In the genomic region with DNA sequence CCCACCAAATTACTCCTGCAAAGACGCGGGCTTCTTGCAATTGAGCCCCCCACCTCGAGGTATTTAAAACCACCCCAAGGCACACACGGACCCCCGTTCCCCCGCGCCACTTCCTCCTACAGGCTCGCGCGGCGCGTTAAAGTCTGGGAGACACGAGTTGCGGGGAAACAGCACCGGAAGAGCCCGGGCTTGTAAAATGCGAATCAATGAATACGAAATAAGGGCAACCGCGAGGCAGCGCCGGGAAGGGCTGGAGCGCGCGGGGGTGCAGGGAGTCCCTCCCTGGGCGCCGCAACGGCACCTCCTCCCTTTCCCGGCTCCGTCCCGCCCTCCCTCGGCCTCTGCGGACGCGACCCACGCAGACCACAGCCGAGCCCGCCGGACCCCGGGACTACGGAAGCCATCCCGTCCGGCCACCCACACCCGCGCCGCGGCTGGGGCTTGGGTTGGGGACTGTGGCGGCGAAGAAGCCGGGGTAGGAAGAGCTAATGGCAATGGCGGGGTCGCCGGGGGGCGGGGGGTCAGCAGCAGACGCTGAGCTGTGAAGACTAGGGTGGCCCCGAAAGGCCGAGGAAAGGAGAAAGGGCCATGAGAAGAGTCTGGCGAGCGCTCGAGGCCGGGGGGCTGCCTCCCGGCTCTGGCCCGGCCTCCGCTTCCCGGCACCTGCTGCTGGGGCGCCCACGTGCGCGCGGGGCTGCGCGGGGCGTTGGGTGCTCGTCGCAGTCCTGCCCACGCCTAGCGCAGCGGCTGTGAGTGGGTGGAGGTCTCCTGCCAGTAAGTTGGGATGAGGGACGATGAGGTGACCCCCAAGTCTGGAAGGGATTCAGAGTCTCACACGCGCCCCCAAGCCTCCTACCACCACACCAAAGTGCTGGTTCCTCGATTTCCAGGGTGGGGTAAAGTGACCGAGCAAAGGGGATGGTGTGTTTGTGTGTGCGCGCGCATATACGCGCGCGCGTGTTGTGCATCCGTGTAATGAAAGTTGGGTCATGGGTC, we compare ENCODE assay signal across 1 cellular context.
TF ChIP-seq lines count a peak whose summit lies in the region.

No MANE protein-coding gene starts in this region.

TF ChIP-seq in H1, 55 proteins besides CTCF, POLR2A, EP300 and RAD21:
- TF ChIP-seq BACH1 (IDR thresholded peaks at IDR 0.05; ENCODE audit: low read length), result peak; percentile 5; the same call in 1 of the 2 replicates
- TF ChIP-seq, protein P1, sequence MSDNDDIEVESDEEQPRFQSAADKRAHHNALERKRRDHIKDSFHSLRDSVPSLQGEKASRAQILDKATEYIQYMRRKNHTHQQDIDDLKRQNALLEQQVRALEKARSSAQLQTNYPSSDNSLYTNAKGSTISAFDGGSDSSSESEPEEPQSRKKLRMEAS (IDR thresholded peaks at IDR 0.05), result peak; percentile 37
- peak; percentile 62 for TF ChIP-seq EZH2 (IDR thresholded peaks at IDR 0.05; ENCODE audit: low read depth, low read length, severe bottlenecking)
- TF ChIP-seq JUN (IDR thresholded peaks at IDR 0.05; ENCODE audit: low read depth, low read length), result no peak
- TF ChIP-seq CEBPB (IDR thresholded peaks at IDR 0.05; ENCODE audit: low read depth, low read length), result no peak
- TF ChIP-seq PHF8 (conservative IDR thresholded peaks at IDR 0.05; ENCODE audit: low read depth, low read length), result 0 out of 2 replicates have a peak, but pooled peaks have one; percentile 18
- no peak for TF ChIP-seq GABPA (IDR thresholded peaks at IDR 0.05; ENCODE audit: borderline replicate concordance, insufficient read depth, low read length)
- no peak for TF ChIP-seq NANOG (IDR thresholded peaks at IDR 0.05; ENCODE audit: insufficient read depth, low read depth, low read length, poor library complexity, severe bottlenecking)
- no peak for TF ChIP-seq MAFK (IDR thresholded peaks at IDR 0.05; ENCODE audit: low read depth, low read length)
- no peak for TF ChIP-seq RFX5 (IDR thresholded peaks at IDR 0.05; ENCODE audit: borderline replicate concordance, low read depth, low read length)
- 0 out of 2 replicates have a peak, but pooled peaks have one; percentile 14 for TF ChIP-seq TAF1 (IDR thresholded peaks at IDR 0.05; ENCODE audit: low read depth, low read length)
- peak; percentile 91 for TF ChIP-seq ASH2L (IDR thresholded peaks at IDR 0.05; ENCODE audit: low read length)
- no peak for TF ChIP-seq TEAD4 (IDR thresholded peaks at IDR 0.05; ENCODE audit: low read depth, low read length)
- peak; percentile 82 for TF ChIP-seq CTBP2 (IDR thresholded peaks at IDR 0.05; ENCODE audit: borderline replicate concordance, insufficient read depth, insufficient read length, low read length)
- TF ChIP-seq RXRA (IDR thresholded peaks at IDR 0.05; ENCODE audit: insufficient read depth, low read depth, low read length), result no peak
- TF ChIP-seq CHD7 (IDR thresholded peaks at IDR 0.05; ENCODE audit: insufficient replicate concordance, low read length), result no peak
- TF ChIP-seq CHD2 (IDR thresholded peaks at IDR 0.05; ENCODE audit: low read length), result no peak
- TF ChIP-seq SP1 (IDR thresholded peaks at IDR 0.05; ENCODE audit: low read depth, low read length), result no peak
- TF ChIP-seq RNF2 (IDR thresholded peaks at IDR 0.05; ENCODE audit: borderline replicate concordance, low read depth, low read length, missing control alignments, poor library complexity, severe bottlenecking), result peak; percentile 68
- no peak for TF ChIP-seq USF2 (IDR thresholded peaks at IDR 0.05; ENCODE audit: low read length)
- no peak; the same call in 1 of the 2 replicates for TF ChIP-seq E2F6 (IDR thresholded peaks at IDR 0.05)
- no peak for TF ChIP-seq BRCA1 (IDR thresholded peaks at IDR 0.05; ENCODE audit: low read depth, low read length)
- TF ChIP-seq CREB1 (IDR thresholded peaks at IDR 0.05), result no peak
- TF ChIP-seq TAF7 (optimal IDR thresholded peaks at IDR 0.05; ENCODE audit: borderline replicate concordance, low read depth, low read length), result no peak
- no peak for TF ChIP-seq ZNF274 (IDR thresholded peaks at IDR 0.05; ENCODE audit: borderline replicate concordance, extremely low read depth, low read length)
- TF ChIP-seq TCF12 (IDR thresholded peaks at IDR 0.05; ENCODE audit: low read depth, low read length), result no peak
- no peak for TF ChIP-seq SIRT6 (IDR thresholded peaks at IDR 0.05; ENCODE audit: low read length)
- peak; percentile 100 for TF ChIP-seq KDM4A (IDR thresholded peaks at IDR 0.05; ENCODE audit: low read depth, low read length, severe bottlenecking)
- TF ChIP-seq SUZ12 (IDR thresholded peaks at IDR 0.05; ENCODE audit: low read length), result peak; percentile 70
- TF ChIP-seq YY1 (IDR thresholded peaks at IDR 0.05; ENCODE audit: low read depth, low read length), result 0 out of 2 replicates have a peak, but pooled peaks have one; percentile 4
- no peak for TF ChIP-seq KDM5A (IDR thresholded peaks at IDR 0.05; ENCODE audit: low read length)
- no peak for TF ChIP-seq HDAC2 (IDR thresholded peaks at IDR 0.05; ENCODE audit: borderline replicate concordance in 1 of 2, low read depth in 2 of 2, low read length in 2 of 2)
